ENCODE assay signal across 18 cellular contexts in genomic region chr17:10705727-10706126, GRCh38. TPM values are rescaled to one million over a fixed set of nuclear protein-coding genes. Genes with fewer than 3 reads are reported as not detected.
DNase-seq lines count a peak whose midpoint lies in the region; ATAC-seq lines count a peak whose summit lies in the region.
"Had no signal": no experiment of that assay in that cellular context is flagged by ENCODE, and none has a peak within 500 bp of the region (broad histone marks: within the 10 kb centered on the region; RNA-seq: fewer than 3 reads in every experiment).

No MANE protein-coding gene starts in this region.

- intact Hi-C loops in activated CD4-positive, alpha-beta T cell treated with anti-CD3 and anti-CD28 coated beads, Interleukin-2, amount 10 ng/mL, durations not matched to agents 24 days and 14 days (cut with micrococcal nuclease), result no loop called here

- H2AFZ ChIP-seq in GM23248, result no peak overlapping the region

- H3K9me3 ChIP-seq in GM23248 (ENCODE audit: low read depth), result no peaks in the 10 kb centered on the region
- H3K9me3 ChIP-seq: BLaER1 had no signal

- WGBS in GM23248 (ENCODE audit: low coverage in 1 of 2, low lambda C conversion rate in 2 of 2, missing lambda C conversion rate in 2 of 2), 2 experiments, result 92 to 93% methylated on average over 5 of the region's 5 CpGs

- peaks cover 7% of the 10 kb centered on the region for H3K4me1 ChIP-seq in GM23248 (ENCODE audit: insufficient read depth)

- H3F3A ChIP-seq in GM23248 (ENCODE audit: insufficient read depth), result no peaks in the 10 kb centered on the region

- H3K36me3 ChIP-seq in GM23248 (ENCODE audit: low read depth), result peaks cover 21% of the 10 kb centered on the region

- H4K20me1 ChIP-seq in GM23248 (ENCODE audit: insufficient read depth), result no peaks in the 10 kb centered on the region

- H3K36me3 Mint-ChIP-seq in activated CD4-positive, alpha-beta T cell treated with anti-CD3 and anti-CD28 coated beads, Interleukin-2, amount 10 ng/mL, durations not matched to agents 24 days and 14 days (ENCODE audit: low read depth), result peaks cover 54% of the 10 kb centered on the region
- peaks cover 58% of the 10 kb centered on the region for H3K36me3 Mint-ChIP-seq in stimulated activated naive CD8-positive, alpha-beta T cell treated with anti-CD3 and anti-CD28 coated beads, Interleukin-15, Interleukin-2, amounts not matched to agents 100 ng/mL and 50 ng/mL, for 24 hours (ENCODE audit: low read depth)
- H3K36me3 Mint-ChIP-seq in activated naive CD8-positive, alpha-beta T cell treated with anti-CD3 and anti-CD28 coated beads, Interleukin-2, amount 50 U/mL, for 24 hours (ENCODE audit: low read depth), result peaks cover 45% of the 10 kb centered on the region

- peaks cover 32% of the 10 kb centered on the region for H3K4me1 Mint-ChIP-seq in activated CD4-positive, alpha-beta T cell treated with anti-CD3 and anti-CD28 coated beads, Interleukin-2, amount 10 ng/mL, durations not matched to agents 24 days and 14 days
- peaks cover 51% of the 10 kb centered on the region for H3K4me1 Mint-ChIP-seq in stimulated activated naive CD8-positive, alpha-beta T cell treated with anti-CD3 and anti-CD28 coated beads, Interleukin-15, Interleukin-2, amounts not matched to agents 100 ng/mL and 50 ng/mL, for 24 hours (ENCODE audit: low read depth)
- H3K4me1 Mint-ChIP-seq in stimulated activated naive CD8-positive, alpha-beta T cell treated with anti-CD3 and anti-CD28 coated beads, Interleukin-15, amount 100 ng/mL, for 72 hours, result peaks cover 60% of the 10 kb centered on the region
- H3K4me1 Mint-ChIP-seq in activated naive CD8-positive, alpha-beta T cell treated with anti-CD3 and anti-CD28 coated beads, Interleukin-2, amount 50 U/mL, for 24 hours, result peaks cover 42% of the 10 kb centered on the region

- H3K79me2 ChIP-seq in GM23248 (ENCODE audit: insufficient read depth), result peaks cover 53% of the 10 kb centered on the region

- H3K4me2 ChIP-seq in GM23248 (ENCODE audit: unreplicated experiment), result no peak overlapping the region
- H3K4me2 ChIP-seq: BLaER1 had no signal

- no peak overlapping the region for H3K27ac ChIP-seq in GM23248
- H3K27ac ChIP-seq: BLaER1, RWPE1 had no signal

- H3K9ac ChIP-seq in GM23248, result no peak overlapping the region
- H3K9ac ChIP-seq: BLaER1 had no signal

- no peaks in the 10 kb centered on the region for H3K27me3 Mint-ChIP-seq in activated CD4-positive, alpha-beta T cell treated with anti-CD3 and anti-CD28 coated beads, Interleukin-2, amount 10 ng/mL, durations not matched to agents 24 days and 14 days
- H3K27me3 Mint-ChIP-seq in stimulated activated naive CD8-positive, alpha-beta T cell treated with anti-CD3 and anti-CD28 coated beads, Interleukin-15, Interleukin-2, amounts not matched to agents 100 ng/mL and 50 ng/mL, for 24 hours, result no peaks in the 10 kb centered on the region
- no peaks in the 10 kb centered on the region for H3K27me3 Mint-ChIP-seq in stimulated activated naive CD8-positive, alpha-beta T cell treated with anti-CD3 and anti-CD28 coated beads, Interleukin-15, amount 100 ng/mL, for 72 hours
- H3K27me3 Mint-ChIP-seq in activated naive CD8-positive, alpha-beta T cell treated with anti-CD3 and anti-CD28 coated beads, Interleukin-2, amount 50 U/mL, for 24 hours, result no peaks in the 10 kb centered on the region

- DNase-seq in activated CD4-positive, alpha-beta T cell treated with anti-CD3 and anti-CD28 coated beads, Interleukin-2, amount 10 ng/mL, durations not matched to agents 24 days and 14 days, result no peak
- DNase-seq in activated CD4-positive, alpha-beta T cell treated with anti-CD3 and anti-CD28 coated beads for 4 hours, result no peak
- DNase-seq in stimulated activated naive CD8-positive, alpha-beta T cell treated with anti-CD3 and anti-CD28 coated beads, Interleukin-15, amount 100 ng/mL, for 72 hours, result no peak
- DNase-seq in activated naive CD8-positive, alpha-beta T cell treated with anti-CD3 and anti-CD28 coated beads, Interleukin-2, amount 50 U/mL, for 24 hours, result no peak
- no peak for DNase-seq in GM23248
- DNase-seq: 8988T, COR-L47, KG1, NCI-H1436 treated with DMSO at 0.1 percent for 48 hours, NCI-H2029 treated with DMSO at 0.1 percent for 48 hours, NCI-H2171 treated with DMSO at 0.1 percent for 48 hours, NCI-H446 treated with DMSO at 0.1 percent for 48 hours had no signal

- H3K27ac Mint-ChIP-seq in activated CD4-positive, alpha-beta T cell treated with anti-CD3 and anti-CD28 coated beads, Interleukin-2, amount 10 ng/mL, durations not matched to agents 24 days and 14 days, result peak overlapping the region; percentile 10
- peak overlapping the region; percentile 31 for H3K27ac Mint-ChIP-seq in stimulated activated naive CD8-positive, alpha-beta T cell treated with anti-CD3 and anti-CD28 coated beads, Interleukin-15, Interleukin-2, amounts not matched to agents 100 ng/mL and 50 ng/mL, for 24 hours
- peak overlapping the region in 1 of 2 donors; percentile 33 for H3K27ac Mint-ChIP-seq in stimulated activated naive CD8-positive, alpha-beta T cell treated with anti-CD3 and anti-CD28 coated beads, Interleukin-15, amount 100 ng/mL, for 72 hours
- H3K27ac Mint-ChIP-seq in activated naive CD8-positive, alpha-beta T cell treated with anti-CD3 and anti-CD28 coated beads, Interleukin-2, amount 50 U/mL, for 24 hours, result peak overlapping the region; percentile 38

- H3K4me3 ChIP-seq in GM23248, result no peak overlapping the region
- H3K4me3 ChIP-seq: BLaER1 had no signal

- no peaks in the 10 kb centered on the region for H3K27me3 ChIP-seq in GM23248 (replicated peaks; ENCODE audit: insufficient read depth)
- H3K27me3 ChIP-seq: BLaER1 had no signal

- no peak overlapping the region for H3K4me3 Mint-ChIP-seq in activated CD4-positive, alpha-beta T cell treated with anti-CD3 and anti-CD28 coated beads, Interleukin-2, amount 10 ng/mL, durations not matched to agents 24 days and 14 days
- no peak overlapping the region for H3K4me3 Mint-ChIP-seq in stimulated activated naive CD8-positive, alpha-beta T cell treated with anti-CD3 and anti-CD28 coated beads, Interleukin-15, Interleukin-2, amounts not matched to agents 100 ng/mL and 50 ng/mL, for 24 hours
- H3K4me3 Mint-ChIP-seq in stimulated activated naive CD8-positive, alpha-beta T cell treated with anti-CD3 and anti-CD28 coated beads, Interleukin-15, amount 100 ng/mL, for 72 hours, result no peak overlapping the region
- no peak overlapping the region for H3K4me3 Mint-ChIP-seq in activated naive CD8-positive, alpha-beta T cell treated with anti-CD3 and anti-CD28 coated beads, Interleukin-2, amount 50 U/mL, for 24 hours

- no peak for ATAC-seq in stimulated activated naive CD8-positive, alpha-beta T cell treated with anti-CD3 and anti-CD28 coated beads, Interleukin-15, amount 100 ng/mL, for 72 hours
- no peak for ATAC-seq in activated naive CD8-positive, alpha-beta T cell treated with anti-CD3 and anti-CD28 coated beads, Interleukin-2, amount 50 U/mL, for 24 hours
- ATAC-seq in HG02642 (IDR thresholded peaks at IDR 0.05; ENCODE audit: poor library complexity, unreplicated experiment), result no peak
- no peak for ATAC-seq in HG02981 (IDR thresholded peaks at IDR 0.05; ENCODE audit: unreplicated experiment)

- H3K9me2 ChIP-seq in GM23248 (ENCODE audit: insufficient read depth), result no peaks in the 10 kb centered on the region

- H3K9me3 Mint-ChIP-seq in activated CD4-positive, alpha-beta T cell treated with anti-CD3 and anti-CD28 coated beads, Interleukin-2, amount 10 ng/mL, durations not matched to agents 24 days and 14 days, result no peaks in the 10 kb centered on the region
- H3K9me3 Mint-ChIP-seq in stimulated activated naive CD8-positive, alpha-beta T cell treated with anti-CD3 and anti-CD28 coated beads, Interleukin-15, Interleukin-2, amounts not matched to agents 100 ng/mL and 50 ng/mL, for 24 hours, result no peaks in the 10 kb centered on the region
- no peaks in the 10 kb centered on the region for H3K9me3 Mint-ChIP-seq in stimulated activated naive CD8-positive, alpha-beta T cell treated with anti-CD3 and anti-CD28 coated beads, Interleukin-15, amount 100 ng/mL, for 72 hours
- H3K9me3 Mint-ChIP-seq in activated naive CD8-positive, alpha-beta T cell treated with anti-CD3 and anti-CD28 coated beads, Interleukin-2, amount 50 U/mL, for 24 hours, result no peaks in the 10 kb centered on the region

- in situ Hi-C loops in GM23248 (cut with MboI), result no loop called here

RNA-seq across cellular contexts. Expression of gene ADPRM, which starts 8.3 kb away (rescaled TPM):
- 10.0 and 11.9 TPM in 2 replicates for total RNA-seq in activated CD4-positive, alpha-beta T cell treated with anti-CD3 and anti-CD28 coated beads, Interleukin-2, amount 10 ng/mL, durations not matched to agents 24 days and 14 days
- 8.6 and 16.1 TPM in 2 replicates for total RNA-seq in GM23248 (2014; rRNA removed; shearing (Covaris generic))
- polyA plus RNA-seq in GM23248 (2016; fragmentation: Nextera tagmentation; extraction: Ambion mirVana), result 14.3 and 15.4 TPM in 2 replicates

RNA-seq across cellular contexts. Expression of gene SCO1, which starts 8.4 kb away (rescaled TPM):
- 43.4 and 44.9 TPM in 2 replicates for total RNA-seq in activated CD4-positive, alpha-beta T cell treated with anti-CD3 and anti-CD28 coated beads, Interleukin-2, amount 10 ng/mL, durations not matched to agents 24 days and 14 days
- 25.6 and 51.1 TPM in 2 replicates for total RNA-seq in GM23248 (2014; rRNA removed; shearing (Covaris generic))
- 40.4 and 40.5 TPM in 2 replicates for polyA plus RNA-seq in GM23248 (2016; fragmentation: Nextera tagmentation; extraction: Ambion mirVana)

RNA-seq across cellular contexts. Expression of gene TMEM220, which starts 24.1 kb away (rescaled TPM):
- 0.56 and 1.3 TPM in 2 replicates for total RNA-seq in activated CD4-positive, alpha-beta T cell treated with anti-CD3 and anti-CD28 coated beads, Interleukin-2, amount 10 ng/mL, durations not matched to agents 24 days and 14 days
- 0.54 and 5.6 TPM in 2 replicates for total RNA-seq in GM23248 (2014; rRNA removed; shearing (Covaris generic))
- 8.0 and 9.5 TPM in 2 replicates for polyA plus RNA-seq in GM23248 (2016; fragmentation: Nextera tagmentation; extraction: Ambion mirVana)
- total RNA-seq: H4 had no signal

RNA-seq across cellular contexts. Expression of gene MYH3, which starts 48.6 kb away (rescaled TPM):
- 7.0 and 8.1 TPM in 2 replicates for total RNA-seq in activated CD4-positive, alpha-beta T cell treated with anti-CD3 and anti-CD28 coated beads, Interleukin-2, amount 10 ng/mL, durations not matched to agents 24 days and 14 days
- 1.1 and 3.1 TPM in 2 replicates for total RNA-seq in GM23248 (2014; rRNA removed; shearing (Covaris generic))
- polyA plus RNA-seq in GM23248 (2016; fragmentation: Nextera tagmentation; extraction: Ambion mirVana), result 0.26 TPM in 1 of 2 replicates, not detected in the other
- total RNA-seq: H4 had no signal
